ENCODE assay signal across 12 cellular contexts in genomic region chr11:61577383-61578118, GRCh38. TPM values are rescaled to one million over a fixed set of nuclear protein-coding genes. Genes with fewer than 3 reads are reported as not detected.
DNase-seq lines count a peak whose midpoint lies in the region; ATAC-seq and TF ChIP-seq lines count a peak whose summit lies in the region.
"Had no signal": no experiment of that assay in that cellular context is flagged by ENCODE, and none has a peak within 500 bp of the region (broad histone marks: within the 10 kb centered on the region; RNA-seq: fewer than 3 reads in every experiment).

No MANE protein-coding gene starts in this region.

- H3K27ac ChIP-seq in brain microvascular endothelial cell (no peak overlapping the region), vagina (no peak overlapping the region)

- ATAC-seq in GM19463 (IDR thresholded peaks at IDR 0.05; ENCODE audit: unreplicated experiment) (no peak), GM19328 (IDR thresholded peaks at IDR 0.05; ENCODE audit: unreplicated experiment) (no peak)
- ATAC-seq: activated CD8-positive, alpha-beta T cell treated with anti-CD3 and anti-CD28 coated beads for 36 hours had no signal

- no peak for DNase-seq in AG04449 (ENCODE audit: low read depth, low spot score)
- DNase-seq in HCEC 1CT, result peak; percentile 26
- no peak for DNase-seq in brain microvascular endothelial cell
- peak; percentile 93 for DNase-seq in islet precursor cell
- DNase-seq in inferior parietal cortex (ENCODE audit: extremely low spot score), result no peak
- DNase-seq in vagina (ENCODE audit: extremely low spot score in 2 of 2), result no peak
- DNase-seq: activated CD8-positive, alpha-beta T cell treated with anti-CD3 and anti-CD28 coated beads for 36 hours; erythroblast; NCI-H1694 treated with DMSO at 0.1 percent for 48 hours had no signal

- TF ChIP-seq CTCF in AG04449 (IDR thresholded peaks at IDR 0.05; ENCODE audit: insufficient read depth, low read length, missing control alignments) (peak; percentile 29), brain microvascular endothelial cell (IDR thresholded peaks at IDR 0.05; ENCODE audit: low read depth, low read length, missing control alignments) (peak; percentile 57), vagina (IDR thresholded peaks at IDR 0.05) (no peak)

- H3K27me3 ChIP-seq in brain microvascular endothelial cell (replicated peaks) (peaks cover 33% of the 10 kb centered on the region), vagina (peaks cover 4% of the 10 kb centered on the region)

- in situ Hi-C loops in brain microvascular endothelial cell (cut with HindIII; ENCODE audit: low pct_ligation_motif_present, low sequenced_read_pairs), result loop anchor here (10.0 kb wide), 1 partner anchor 67 kb away; no protein-coding TSS in a partner anchor

- no peaks in the 10 kb centered on the region for H3K9me3 ChIP-seq in vagina

- no peak for TF ChIP-seq POLR2A in vagina (IDR thresholded peaks at IDR 0.05)

- H3K4me3 ChIP-seq in AG04449 (ENCODE audit: low read depth, low read length) (no peak overlapping the region), brain microvascular endothelial cell (ENCODE audit: low read depth, low read length) (no peak overlapping the region), vagina (no peak overlapping the region)
- H3K4me3 ChIP-seq: lung had no signal

- CTCF ChIA-PET in AG04449 (lab: Yijun Ruan, JAX), result interaction anchor here (1.0 to 1.4 kb wide), 4 partner anchors 10 to 132 kb away, joined by 3 read pairs; no protein-coding TSS in a partner anchor

- POLR2A ChIA-PET in AG04449 (lab: Yijun Ruan, JAX), result no interaction called here

- no peaks in the 10 kb centered on the region for H3K36me3 ChIP-seq in brain microvascular endothelial cell (replicated peaks)
- H3K36me3 ChIP-seq in vagina, result no peaks in the 10 kb centered on the region

- intact Hi-C loops in vagina (cut with DNase I), result no loop called here

- H3K4me1 ChIP-seq in vagina, result peaks cover 18% of the 10 kb centered on the region

RNA-seq across cellular contexts. Expression of gene SYT7, which starts 3.3 kb away (rescaled TPM):
- total RNA-seq in vagina, result 3.4 TPM
- total RNA-seq: activated CD8-positive, alpha-beta T cell treated with anti-CD3 and anti-CD28 coated beads for 36 hours had no signal

Comparison
In these comparisons a context has a peak if more than half of its experiments do, and no peak if none do; other contexts are left out.
1. DNase-seq: peak in HCEC 1CT (single experiment) and islet precursor cell (single experiment); none in AG04449 (single experiment), brain microvascular endothelial cell (single experiment), inferior parietal cortex (single experiment) and vagina (0 of 2).
2. CTCF ChIP-seq: peak in AG04449 (single experiment) and brain microvascular endothelial cell (single experiment); none in vagina (0 of 3).